Comparison of ENCODE assay signal across 14 cellular contexts in the genomic region with DNA sequence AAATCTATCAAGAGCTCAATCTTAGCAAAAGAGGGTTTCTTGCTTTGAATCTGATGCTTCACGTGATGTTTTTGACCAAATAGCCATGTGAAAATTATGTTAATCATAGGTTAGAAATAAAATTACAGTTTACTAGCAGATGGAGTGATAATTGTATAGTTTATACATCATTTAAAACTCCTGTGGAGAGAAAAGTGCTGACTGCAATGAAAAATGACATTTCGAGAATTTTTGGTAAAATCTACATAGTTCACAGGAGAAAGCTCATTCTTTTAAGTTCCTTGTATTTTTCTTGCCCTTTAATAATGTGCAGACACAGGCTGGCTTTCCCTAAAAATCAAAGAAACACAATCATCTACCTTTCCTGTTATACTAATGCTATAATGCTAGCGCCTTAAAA.
"Had no signal": no experiment of that assay in that cellular context is flagged by ENCODE, and none has a peak within 500 bp of the region (broad histone marks: within the 10 kb centered on the region; RNA-seq: fewer than 3 reads in every experiment).

No MANE protein-coding gene starts in this region.

- H3K27ac Mint-ChIP-seq: brain, nephron progenitor cell, progenitor cell of endocrine pancreas had no signal

- H3K27me3 ChIP-seq: right atrium auricular region, tibial nerve, uterus had no signal

- H3K27me3 Mint-ChIP-seq: central memory CD8-positive, alpha-beta T cell; progenitor cell of endocrine pancreas had no signal

- H3K9me3 Mint-ChIP-seq: central memory CD8-positive, alpha-beta T cell had no signal

- H3K27ac ChIP-seq: coronary artery, right atrium auricular region, skin epidermis, tibial nerve, uterus had no signal

- H3K4me1 Mint-ChIP-seq: central memory CD8-positive, alpha-beta T cell; nephron progenitor cell had no signal

- H3K4me3 Mint-ChIP-seq: brain; central memory CD8-positive, alpha-beta T cell; nephron progenitor cell had no signal

- DNase-seq: activated CD8-positive, alpha-beta memory T cell treated with anti-CD3 and anti-CD28 coated beads, Interleukin-2, amount 50 U/mL, for 48 hours; activated naive CD4-positive, alpha-beta T cell treated with anti-CD3 and anti-CD28 coated beads, Interleukin-2, amount 50 U/mL, for 16 hours; nephron progenitor cell; occipital lobe; substantia nigra; T-helper 9 cell; uterus had no signal

- H3K4me1 ChIP-seq: right atrium auricular region, tibial nerve, uterus had no signal

- H3K4me3 ChIP-seq: coronary artery, right atrium auricular region, skin epidermis, tibial nerve, uterus had no signal

- H3K9me3 ChIP-seq: uterus had no signal

- H3K36me3 ChIP-seq: right atrium auricular region, tibial nerve, uterus had no signal
